Comparison of ENCODE assay signal across 1 cellular context in the genomic region with DNA sequence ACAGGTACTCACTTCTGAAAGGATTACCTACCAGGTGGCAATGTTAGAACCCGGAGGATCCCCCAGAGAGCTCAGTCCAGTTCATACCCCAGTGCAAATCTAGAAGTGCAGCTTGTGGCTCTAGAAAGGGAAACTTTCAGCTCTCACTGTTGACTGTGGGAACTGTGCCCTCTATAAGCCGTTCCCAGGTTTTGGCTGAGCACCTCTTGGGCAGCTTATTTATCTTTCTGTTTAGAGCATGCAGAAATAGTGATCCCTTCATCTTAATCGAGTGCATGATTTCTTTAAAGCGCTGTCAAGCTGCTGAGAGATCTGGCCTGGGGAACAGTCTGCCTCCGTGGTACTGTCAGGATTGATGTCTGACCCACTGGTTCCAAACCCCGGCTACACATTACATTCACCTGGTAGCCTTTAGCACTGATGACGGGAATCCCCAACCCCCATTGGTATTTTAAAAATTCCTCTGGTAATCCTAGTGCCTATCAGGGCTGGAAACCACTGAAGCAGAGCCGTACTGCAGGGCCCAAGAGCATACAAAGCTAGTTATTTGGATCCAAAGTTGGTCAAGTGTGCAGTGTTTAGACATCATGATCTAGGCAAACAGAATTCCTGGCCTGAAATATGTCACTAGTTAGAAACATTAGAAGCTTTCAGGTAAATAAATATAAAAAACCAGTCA.
TF ChIP-seq lines count a peak whose summit lies in the region.

No MANE protein-coding gene starts in this region.

TF ChIP-seq in GM23338, 12 proteins besides CTCF, POLR2A, EP300 and RAD21 (continued from another document):
- TF ChIP-seq, protein P1, sequence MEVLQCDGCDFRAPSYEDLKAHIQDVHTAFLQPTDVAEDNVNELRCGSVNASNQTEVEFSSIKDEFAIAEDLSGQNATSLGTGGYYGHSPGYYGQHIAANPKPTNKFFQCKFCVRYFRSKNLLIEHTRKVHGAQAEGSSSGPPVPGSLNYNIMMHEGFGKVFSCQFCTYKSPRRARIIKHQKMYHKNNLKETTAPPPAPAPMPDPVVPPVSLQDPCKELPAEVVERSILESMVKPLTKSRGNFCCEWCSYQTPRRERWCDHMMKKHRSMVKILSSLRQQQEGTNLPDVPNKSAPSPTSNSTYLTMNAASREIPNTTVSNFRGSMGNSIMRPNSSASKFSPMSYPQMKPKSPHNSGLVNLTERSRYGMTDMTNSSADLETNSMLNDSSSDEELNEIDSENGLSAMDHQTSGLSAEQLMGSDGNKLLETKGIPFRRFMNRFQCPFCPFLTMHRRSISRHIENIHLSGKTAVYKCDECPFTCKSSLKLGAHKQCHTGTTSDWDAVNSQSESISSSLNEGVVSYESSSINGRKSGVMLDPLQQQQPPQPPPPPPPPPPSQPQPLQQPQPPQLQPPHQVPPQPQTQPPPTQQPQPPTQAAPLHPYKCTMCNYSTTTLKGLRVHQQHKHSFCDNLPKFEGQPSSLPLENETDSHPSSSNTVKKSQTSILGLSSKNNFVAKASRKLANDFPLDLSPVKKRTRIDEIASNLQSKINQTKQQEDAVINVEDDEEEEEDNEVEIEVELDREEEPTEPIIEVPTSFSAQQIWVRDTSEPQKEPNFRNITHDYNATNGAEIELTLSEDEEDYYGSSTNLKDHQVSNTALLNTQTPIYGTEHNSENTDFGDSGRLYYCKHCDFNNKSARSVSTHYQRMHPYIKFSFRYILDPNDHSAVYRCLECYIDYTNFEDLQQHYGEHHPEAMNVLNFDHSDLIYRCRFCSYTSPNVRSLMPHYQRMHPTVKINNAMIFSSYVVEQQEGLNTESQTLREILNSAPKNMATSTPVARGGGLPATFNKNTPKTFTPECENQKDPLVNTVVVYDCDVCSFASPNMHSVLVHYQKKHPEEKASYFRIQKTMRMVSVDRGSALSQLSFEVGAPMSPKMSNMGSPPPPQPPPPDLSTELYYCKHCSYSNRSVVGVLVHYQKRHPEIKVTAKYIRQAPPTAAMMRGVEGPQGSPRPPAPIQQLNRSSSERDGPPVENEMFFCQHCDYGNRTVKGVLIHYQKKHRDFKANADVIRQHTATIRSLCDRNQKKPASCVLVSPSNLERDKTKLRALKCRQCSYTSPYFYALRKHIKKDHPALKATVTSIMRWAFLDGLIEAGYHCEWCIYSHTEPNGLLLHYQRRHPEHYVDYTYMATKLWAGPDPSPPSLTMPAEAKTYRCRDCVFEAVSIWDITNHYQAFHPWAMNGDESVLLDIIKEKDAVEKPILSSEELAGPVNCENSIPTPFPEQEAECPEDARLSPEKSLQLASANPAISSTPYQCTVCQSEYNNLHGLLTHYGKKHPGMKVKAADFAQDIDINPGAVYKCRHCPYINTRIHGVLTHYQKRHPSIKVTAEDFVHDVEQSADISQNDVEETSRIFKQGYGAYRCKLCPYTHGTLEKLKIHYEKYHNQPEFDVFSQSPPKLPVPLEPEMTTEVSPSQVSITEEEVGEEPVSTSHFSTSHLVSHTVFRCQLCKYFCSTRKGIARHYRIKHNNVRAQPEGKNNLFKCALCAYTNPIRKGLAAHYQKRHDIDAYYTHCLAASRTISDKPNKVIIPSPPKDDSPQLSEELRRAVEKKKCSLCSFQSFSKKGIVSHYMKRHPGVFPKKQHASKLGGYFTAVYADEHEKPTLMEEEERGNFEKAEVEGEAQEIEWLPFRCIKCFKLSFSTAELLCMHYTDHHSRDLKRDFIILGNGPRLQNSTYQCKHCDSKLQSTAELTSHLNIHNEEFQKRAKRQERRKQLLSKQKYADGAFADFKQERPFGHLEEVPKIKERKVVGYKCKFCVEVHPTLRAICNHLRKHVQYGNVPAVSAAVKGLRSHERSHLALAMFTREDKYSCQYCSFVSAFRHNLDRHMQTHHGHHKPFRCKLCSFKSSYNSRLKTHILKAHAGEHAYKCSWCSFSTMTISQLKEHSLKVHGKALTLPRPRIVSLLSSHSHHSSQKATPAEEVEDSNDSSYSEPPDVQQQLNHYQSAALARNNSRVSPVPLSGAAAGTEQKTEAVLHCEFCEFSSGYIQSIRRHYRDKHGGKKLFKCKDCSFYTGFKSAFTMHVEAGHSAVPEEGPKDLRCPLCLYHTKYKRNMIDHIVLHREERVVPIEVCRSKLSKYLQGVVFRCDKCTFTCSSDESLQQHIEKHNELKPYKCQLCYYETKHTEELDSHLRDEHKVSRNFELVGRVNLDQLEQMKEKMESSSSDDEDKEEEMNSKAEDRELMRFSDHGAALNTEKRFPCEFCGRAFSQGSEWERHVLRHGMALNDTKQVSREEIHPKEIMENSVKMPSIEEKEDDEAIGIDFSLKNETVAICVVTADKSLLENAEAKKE (CRISPR knock-in tag; IDR thresholded peaks at IDR 0.05): no peak
- TF ChIP-seq POLR2AphosphoS5 (IDR thresholded peaks at IDR 0.05; ENCODE audit: low read depth) (no peak), EZH2 (IDR thresholded peaks at IDR 0.05; ENCODE audit: low read depth, unreplicated experiment) (no peak), JUNB (IDR thresholded peaks at IDR 0.05; ENCODE audit: unreplicated experiment) (no peak), ZNF114 (CRISPR knock-in tag; IDR thresholded peaks at IDR 0.05) (no peak)
- TF ChIP-seq, protein P2, sequence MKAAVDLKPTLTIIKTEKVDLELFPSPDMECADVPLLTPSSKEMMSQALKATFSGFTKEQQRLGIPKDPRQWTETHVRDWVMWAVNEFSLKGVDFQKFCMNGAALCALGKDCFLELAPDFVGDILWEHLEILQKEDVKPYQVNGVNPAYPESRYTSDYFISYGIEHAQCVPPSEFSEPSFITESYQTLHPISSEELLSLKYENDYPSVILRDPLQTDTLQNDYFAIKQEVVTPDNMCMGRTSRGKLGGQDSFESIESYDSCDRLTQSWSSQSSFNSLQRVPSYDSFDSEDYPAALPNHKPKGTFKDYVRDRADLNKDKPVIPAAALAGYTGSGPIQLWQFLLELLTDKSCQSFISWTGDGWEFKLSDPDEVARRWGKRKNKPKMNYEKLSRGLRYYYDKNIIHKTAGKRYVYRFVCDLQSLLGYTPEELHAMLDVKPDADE (IDR thresholded peaks at IDR 0.05): no peak
